8 cellular contexts compared by ENCODE assay signal in the genomic region with DNA sequence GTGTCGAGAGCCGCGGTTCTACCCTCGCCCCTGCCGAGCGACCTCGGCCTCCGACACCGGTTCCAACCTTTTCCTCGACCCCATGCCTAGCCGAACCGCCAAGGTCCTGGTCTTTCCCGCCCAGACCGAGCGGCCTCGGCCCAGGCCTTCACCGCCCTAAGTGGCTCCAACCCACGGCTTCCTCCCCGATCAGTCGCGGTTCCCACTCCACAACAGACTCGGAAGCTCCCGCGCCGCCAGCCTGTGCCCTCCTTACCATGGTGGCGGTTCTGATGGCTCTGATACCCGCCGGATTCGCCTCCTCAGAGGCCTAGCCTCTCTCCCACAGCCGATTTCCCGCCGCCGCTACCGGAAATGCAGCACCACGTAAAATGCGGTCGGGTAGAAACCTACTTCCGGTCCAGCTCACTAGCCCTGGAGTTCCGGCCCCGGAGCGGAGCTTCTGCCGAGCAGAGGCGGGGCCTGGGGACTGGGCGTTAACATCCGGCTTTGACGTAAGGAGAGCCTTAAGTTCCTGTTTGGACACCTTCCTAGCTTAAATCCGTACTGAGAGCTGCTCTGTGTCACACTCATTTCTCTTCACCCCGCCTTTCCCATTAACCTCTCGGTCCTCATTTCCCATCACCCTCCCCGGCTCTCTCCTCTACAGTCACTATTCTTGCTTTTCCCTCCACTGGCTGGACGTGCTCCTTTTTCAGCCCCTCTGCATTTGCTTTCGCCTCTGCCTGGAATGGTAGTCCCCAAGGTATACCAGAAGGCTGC. TPM values are rescaled to one million over a fixed set of nuclear protein-coding genes. Genes with fewer than 3 reads are reported as not detected.
DNase-seq lines count a peak whose midpoint lies in the region; ATAC-seq and TF ChIP-seq lines count a peak whose summit lies in the region.

A gene (minus strand): TSS at position 358 of the 762 bp plus-strand sequence. CDS start 99 bp downstream, at position 259.

- H3K27ac ChIP-seq in RWPE2 (ENCODE audit: poor library complexity, severe bottlenecking) = peak within 1 kb of the TSS; percentile 81

- ATAC-seq in RWPE2 (ENCODE audit: low read depth) (peak; percentile 95), natural killer cell (peak; percentile 94 to 98 (median 95))

- H3K4me1 ChIP-seq in RWPE2 (ENCODE audit: insufficient read depth, poor library complexity, severe bottlenecking) = peaks cover 8% of the 10 kb centered on the region

- H3K4me3 Mint-ChIP-seq in activated T-helper 2 cell treated with anti-CD3 and anti-CD28 coated beads, Interferon-gamma antibody, Interleukin-2, Interleukin-4, amounts not matched to agents 10 μg/mL and 5 μg/mL and 100 μg/mL, durations not matched to agents 14 hours and 24 hours and 36 hours (ENCODE audit: low read depth) = peak within 1 kb of the TSS; percentile 92
- peak within 1 kb of the TSS; percentile 100 for H3K4me3 Mint-ChIP-seq in natural killer cell

- H3K9me3 Mint-ChIP-seq in activated T-helper 2 cell treated with anti-CD3 and anti-CD28 coated beads, Interferon-gamma antibody, Interleukin-2, Interleukin-4, amounts not matched to agents 10 μg/mL and 5 μg/mL and 100 μg/mL, durations not matched to agents 14 hours and 24 hours and 36 hours = no peaks in the 10 kb centered on the region
- H3K9me3 Mint-ChIP-seq in natural killer cell = no peaks in the 10 kb centered on the region

- H3K36me3 ChIP-seq in RWPE2 (ENCODE audit: low read depth) = peaks cover 42% of the 10 kb centered on the region

- H3K27me3 Mint-ChIP-seq in activated T-helper 2 cell treated with anti-CD3 and anti-CD28 coated beads, Interferon-gamma antibody, Interleukin-2, Interleukin-4, amounts not matched to agents 10 μg/mL and 5 μg/mL and 100 μg/mL, durations not matched to agents 14 hours and 24 hours and 36 hours (ENCODE audit: low read depth) = no peaks in the 10 kb centered on the region
- no peaks in the 10 kb centered on the region for H3K27me3 Mint-ChIP-seq in natural killer cell (ENCODE audit: low read depth in 2 of 2)

- intact Hi-C loops in activated T-helper 2 cell treated with anti-CD3 and anti-CD28 coated beads, Interferon-gamma antibody, Interleukin-2, Interleukin-4, amounts not matched to agents 10 μg/mL and 5 μg/mL and 100 μg/mL, durations not matched to agents 14 hours and 24 hours and 36 hours (cut with micrococcal nuclease) = loop anchor here (2.0 to 5.0 kb wide), 5 partner anchors 37 to 1146 kb away; a partner anchor contains a TSS
- intact Hi-C loops in natural killer cell (cut with micrococcal nuclease) = loop anchor here (1.0 to 10.0 kb wide), 2 partner anchors 39 to 1356 kb away; a partner anchor contains a TSS

- H3K27me3 ChIP-seq in RWPE2 (ENCODE audit: insufficient read depth, poor library complexity, severe bottlenecking) = no peaks in the 10 kb centered on the region

- H3K36me3 Mint-ChIP-seq in activated T-helper 2 cell treated with anti-CD3 and anti-CD28 coated beads, Interferon-gamma antibody, Interleukin-2, Interleukin-4, amounts not matched to agents 10 μg/mL and 5 μg/mL and 100 μg/mL, durations not matched to agents 14 hours and 24 hours and 36 hours (ENCODE audit: low read depth) = peaks cover 71% of the 10 kb centered on the region
- peaks cover 7% of the 10 kb centered on the region for H3K36me3 Mint-ChIP-seq in natural killer cell

- TF ChIP-seq CTCF in RWPE2 (IDR thresholded peaks at IDR 0.05; ENCODE audit: poor library complexity, severe bottlenecking) (no peak), natural killer cell (IDR thresholded peaks at IDR 0.05) (no peak)

- H3K4me1 Mint-ChIP-seq in activated T-helper 2 cell treated with anti-CD3 and anti-CD28 coated beads, Interferon-gamma antibody, Interleukin-2, Interleukin-4, amounts not matched to agents 10 μg/mL and 5 μg/mL and 100 μg/mL, durations not matched to agents 14 hours and 24 hours and 36 hours (ENCODE audit: low read depth) = peaks cover 47% of the 10 kb centered on the region
- H3K4me1 Mint-ChIP-seq in natural killer cell = peaks cover 43 to 50% of the 10 kb centered on the region in 2 donors

- H3K27ac Mint-ChIP-seq in activated T-helper 2 cell treated with anti-CD3 and anti-CD28 coated beads, Interferon-gamma antibody, Interleukin-2, Interleukin-4, amounts not matched to agents 10 μg/mL and 5 μg/mL and 100 μg/mL, durations not matched to agents 14 hours and 24 hours and 36 hours = peak within 1 kb of the TSS; percentile 100
- H3K27ac Mint-ChIP-seq in natural killer cell = peak within 1 kb of the TSS; percentile 99 to 100

- no peaks in the 10 kb centered on the region for H3K9me3 ChIP-seq in RWPE2 (ENCODE audit: severe bottlenecking)

- H3K4me3 ChIP-seq in RWPE2 (ENCODE audit: severe bottlenecking) = peak within 1 kb of the TSS; percentile 77

- DNase-seq in EH (ENCODE audit: low read depth) (peak; percentile 99), H4 (ENCODE audit: low spot score) (peak; percentile 98), LoVo (ENCODE audit: low spot score) (peak; percentile 98), RWPE2 (ENCODE audit: low spot score) (peak; percentile 95), fibroblast of peridontal ligament (ENCODE audit: extremely low read depth) (peak; percentile 99), natural killer cell (peak; percentile 94)
- peak; percentile 97 for DNase-seq in activated T-helper 2 cell treated with anti-CD3 and anti-CD28 coated beads, Interferon-gamma antibody, Interleukin-2, Interleukin-4, amounts not matched to agents 10 μg/mL and 5 μg/mL and 100 μg/mL, durations not matched to agents 14 hours and 24 hours and 36 hours (ENCODE audit: low spot score)
- DNase-seq in stimulated activated naive CD4-positive, alpha-beta T cell treated with Interleukin-2 at 50 U/mL for 16 hours (lab: John Stamatoyannopoulos, UW) = peak; percentile 97

RNA-seq across cellular contexts. Expression of the gene that starts here (rescaled TPM):
- total RNA-seq in H4 (2014; rRNA removed; shearing (Covaris generic)) = 659 and 788 TPM in 2 replicates
- total RNA-seq in activated T-helper 2 cell treated with anti-CD3 and anti-CD28 coated beads, Interferon-gamma antibody, Interleukin-2, Interleukin-4, amounts not matched to agents 10 μg/mL and 5 μg/mL and 100 μg/mL, durations not matched to agents 14 hours and 24 hours and 36 hours = 506 and 513 TPM in 2 replicates
- 100 to 1,000 TPM; 160 to 174 (median 162) TPM for total RNA-seq in natural killer cell

Comparison
In these comparisons a context has a peak if more than half of its experiments do, and no peak if none do; other contexts are left out.
1. Peak in every context shown above with its lines: DNase-seq, ATAC-seq, H3K4me3 ChIP-seq and H3K27ac ChIP-seq.